Comparison of ENCODE assay signal across 18 cellular contexts in genomic region chr14:64844993-64845536, GRCh38. TPM values are rescaled to one million over a fixed set of nuclear protein-coding genes. Genes with fewer than 3 reads are reported as not detected.
DNase-seq lines count a peak whose midpoint lies in the region; ATAC-seq, FAIRE-seq and TF ChIP-seq lines count a peak whose summit lies in the region.
"Had no signal": no experiment of that assay in that cellular context is flagged by ENCODE, and none has a peak within 500 bp of the region (broad histone marks: within the 10 kb centered on the region; RNA-seq: fewer than 3 reads in every experiment).

No MANE protein-coding gene starts in this region.

- intact Hi-C loops in K562 (cut with micrococcal nuclease) = no loop called here
- intact Hi-C loops in gastrocnemius medialis (cut with DNase I; ENCODE audit: low total_unique reads) = no loop called here

- no peaks in the 10 kb centered on the region for H3K36me3 ChIP-seq in MM.1S (replicated peaks; ENCODE audit: insufficient read depth, low read length)
- H3K36me3 ChIP-seq in K562 (ENCODE audit: control insufficient read depth, insufficient read depth, low read length) = peaks cover 6% of the 10 kb centered on the region; the same call in 1 of the 3 replicates
- no peaks in the 10 kb centered on the region for H3K36me3 ChIP-seq in gastrocnemius medialis
- H3K36me3 ChIP-seq: BE2C, HAP-1 had no signal

- H3K4me1 ChIP-seq in MM.1S (ENCODE audit: low read length) (peaks cover 41% of the 10 kb centered on the region), K562 (replicated peaks in 1 of 2; ENCODE audit: control insufficient read depth in 2 of 2, insufficient read depth in 2 of 2, low read length in 2 of 2) (peaks cover 11 to 64% of the 10 kb centered on the region in 2 experiments; a peak in 3 of 5 replicates), gastrocnemius medialis (peaks cover 89 to 91% of the 10 kb centered on the region in 2 donors)
- H3K4me1 ChIP-seq: BE2C, HAP-1 had no signal

- no peaks in the 10 kb centered on the region for H3K27me3 ChIP-seq in MM.1S (replicated peaks; ENCODE audit: insufficient read depth, low read length)
- no peaks in the 10 kb centered on the region for H3K27me3 ChIP-seq in K562 (ENCODE audit: control insufficient read depth in 2 of 2, insufficient read depth in 2 of 2, low read length in 2 of 2)
- H3K27me3 ChIP-seq in gastrocnemius medialis = no peaks in the 10 kb centered on the region

- H4K20me1 ChIP-seq in MM.1S (ENCODE audit: insufficient read depth, low read length) (no peaks in the 10 kb centered on the region), K562 (replicated peaks; ENCODE audit: control insufficient read depth, insufficient read depth, low read length) (no peaks in the 10 kb centered on the region; the same call in 1 of the 2 replicates)

- H3K4me2 ChIP-seq in MM.1S (ENCODE audit: low read depth, low read length) (0 out of 2 replicates have a peak overlapping the region, but pooled peaks have one; percentile 9), K562 (ENCODE audit: insufficient read depth, low read length) (peak overlapping the region; percentile 69)
- H3K4me2 ChIP-seq: A549 had no signal

- no peak overlapping the region for H2AFZ ChIP-seq in MM.1S (ENCODE audit: low read length)
- H2AFZ ChIP-seq in K562 (ENCODE audit: low read depth, low read length) = no peak overlapping the region

- CTCF ChIA-PET in K562 (lab: Yijun Ruan, JAX; ENCODE audit: low intra/inter-chr PET ratio) = no interaction called here

- 0% methylated on average over 3 of the region's 3 CpGs for WGBS in K562 (ENCODE audit: insufficient coverage, low coverage, missing lambda C conversion rate)

- H3F3A ChIP-seq in MM.1S (ENCODE audit: insufficient read depth, low read length) = 0 out of 2 replicates have a peak, but pooled peaks cover 9% of the 10 kb centered on the region

- TF ChIP-seq CTCF in MM.1S (IDR thresholded peaks at IDR 0.05; ENCODE audit: low read length) (no peak), K562 (IDR thresholded peaks at IDR 0.05 in 2 of 3, conservative IDR thresholded peaks at IDR 0.05 in 1 of 3; ENCODE audit: insufficient read depth in 2 of 3, low read depth in 1 of 3, low read length in 3 of 3) (no peak), gastrocnemius medialis (IDR thresholded peaks at IDR 0.05 in 4 of 5, conservative IDR thresholded peaks at IDR 0.05 in 1 of 5) (no peak), GM13977 (IDR thresholded peaks at IDR 0.05; ENCODE audit: extremely low read depth, insufficient read depth, missing control alignments) (no peak)

- H3K9me2 ChIP-seq in MM.1S (replicated peaks; ENCODE audit: insufficient read depth, low read length) = no peaks in the 10 kb centered on the region

- in situ Hi-C loops in K562 (cut with MboI) (no loop called here), gastrocnemius medialis (cut with MboI; ENCODE audit: low sequenced_read_pairs in 4 of 4) (loop anchor here in 1 of 4 donors (5.0 kb wide), 1 partner anchor 32 kb away; the partner anchor contains the start of gene SPTB), GM13977 (cut with MboI; ENCODE audit: low pct_unique_long_range_greater_than_20kb, low sequenced_read_pairs, unreplicated experiment) (no loop called here)

- H3K9ac ChIP-seq in MM.1S (ENCODE audit: low read length) (no peak overlapping the region), K562 (ENCODE audit: insufficient read depth in 1 of 2, low read depth in 2 of 2, low read length in 2 of 2) (peak overlapping the region in 1 of 2 experiments; percentile 27; a peak in 1 of 4 replicates)

- H3K9me1 ChIP-seq in K562 (ENCODE audit: control insufficient read depth, insufficient read depth, low read length) = no peaks in the 10 kb centered on the region

- BruUV-seq in K562 (replicated peaks; lab: Mats Ljungman, UMichigan) = no TSS peak

- no peaks in the 10 kb centered on the region for H3K9me3 ChIP-seq in MM.1S (replicated peaks; ENCODE audit: insufficient read depth, low read length)
- H3K9me3 ChIP-seq in K562 (replicated peaks; ENCODE audit: control insufficient read depth, insufficient read depth, low read depth, low read length) = no peaks in the 10 kb centered on the region
- no peaks in the 10 kb centered on the region for H3K9me3 ChIP-seq in gastrocnemius medialis
- H3K9me3 ChIP-seq: A549, BE2C, HAP-1 had no signal

- peak; percentile 87 for FAIRE-seq in K562 (lab: Jason Lieb, UNC)
- FAIRE-seq: A549, D721Med, GM12892, H1 had no signal

- TF ChIP-seq POLR2A in K562 (conservative IDR thresholded peaks at IDR 0.05) (no peak), gastrocnemius medialis (IDR thresholded peaks at IDR 0.05) (no peak)

- ATAC-seq in K562 = peak; percentile 40
- ATAC-seq in gastrocnemius medialis = no peak
- ATAC-seq: A549; CD8-positive, alpha-beta T cell had no signal

- TF ChIP-seq EP300 in K562 (IDR thresholded peaks at IDR 0.05; ENCODE audit: low read length) = peak; percentile 80; the same call in 1 of the 2 replicates

- H3K27ac ChIP-seq in MM.1S (ENCODE audit: low read length) = no peak overlapping the region
- peak overlapping the region; percentile 48 for H3K27ac ChIP-seq in K562 (ENCODE audit: extremely low read depth, low read depth, low read length)
- peak overlapping the region; percentile 87 to 99 (median 95) for H3K27ac ChIP-seq in gastrocnemius medialis
- H3K27ac ChIP-seq: A549, C4-2B had no signal

- H3K79me2 ChIP-seq in MM.1S (ENCODE audit: low read length) (no peaks in the 10 kb centered on the region), K562 (ENCODE audit: control insufficient read depth, insufficient read depth, low read length) (peaks cover 91% of the 10 kb centered on the region)

- POLR2A ChIA-PET in K562 (lab: Yijun Ruan, JAX) = interaction anchor here (0.6 to 1.5 kb wide), 4 partner anchors 11 to 18 kb away, joined by 3 to 4 read pairs (median 4); no protein-coding TSS in a partner anchor

- DNase-seq in MM.1S (no peak), OCI-M2 (lab: John Stamatoyannopoulos, UW; ENCODE audit: unreplicated experiment) (peak; percentile 29), K562 (ENCODE audit: extremely low read depth in 1 of 4, low spot score in 3 of 4) (peak; percentile 36 to 73 (median 54)), gastrocnemius medialis (no peak), GM13977 (ENCODE audit: low spot score) (no peak), NCI-H1694 (lab: John Stamatoyannopoulos, UW) (no peak), NCI-H774 (lab: John Stamatoyannopoulos, UW) (no peak)
- DNase-seq: BE2C; CD8-positive, alpha-beta T cell; COR-L47; DND-41; GDM1 had no signal

- H3K4me3 ChIP-seq in MM.1S (ENCODE audit: low read length) = no peak overlapping the region
- no peak overlapping the region; the same call in 1 of the 2 replicates for H3K4me3 ChIP-seq in K562
- no peak overlapping the region for H3K4me3 ChIP-seq in gastrocnemius medialis
- H3K4me3 ChIP-seq: A549, HAP-1 had no signal

- TF ChIP-seq RAD21 in K562 (CRISPR knock-in tag; conservative IDR thresholded peaks at IDR 0.05 in 1 of 2, IDR thresholded peaks at IDR 0.05 in 1 of 2) = no peak

TF ChIP-seq in K562, 482 proteins besides CTCF, POLR2A, EP300 and RAD21 (continues in another document):
- TF ChIP-seq HMBOX1 (IDR thresholded peaks at IDR 0.05) (peak; percentile 46; the same call in 1 of the 2 replicates), GATAD2B (IDR thresholded peaks at IDR 0.05; ENCODE audit: borderline replicate concordance) (peak; percentile 56; the same call in 1 of the 2 replicates), LEF1 (IDR thresholded peaks at IDR 0.05) (0 out of 2 replicates have a peak, but pooled peaks have one; percentile 14), ZNF124 (CRISPR knock-in tag; IDR thresholded peaks at IDR 0.05) (no peak), DPF2 (IDR thresholded peaks at IDR 0.05) (peak; percentile 86), NCOA1 (IDR thresholded peaks at IDR 0.05; ENCODE audit: low read depth) (no peak), NFYB (IDR thresholded peaks at IDR 0.05; ENCODE audit: extremely low read depth, insufficient read length) (no peak), NCOR1 (IDR thresholded peaks at IDR 0.05) (peak; percentile 87), KHSRP (IDR thresholded peaks at IDR 0.05) (no peak)
- TF ChIP-seq, protein P1, sequence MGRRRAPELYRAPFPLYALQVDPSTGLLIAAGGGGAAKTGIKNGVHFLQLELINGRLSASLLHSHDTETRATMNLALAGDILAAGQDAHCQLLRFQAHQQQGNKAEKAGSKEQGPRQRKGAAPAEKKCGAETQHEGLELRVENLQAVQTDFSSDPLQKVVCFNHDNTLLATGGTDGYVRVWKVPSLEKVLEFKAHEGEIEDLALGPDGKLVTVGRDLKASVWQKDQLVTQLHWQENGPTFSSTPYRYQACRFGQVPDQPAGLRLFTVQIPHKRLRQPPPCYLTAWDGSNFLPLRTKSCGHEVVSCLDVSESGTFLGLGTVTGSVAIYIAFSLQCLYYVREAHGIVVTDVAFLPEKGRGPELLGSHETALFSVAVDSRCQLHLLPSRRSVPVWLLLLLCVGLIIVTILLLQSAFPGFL (CRISPR knock-in tag; IDR thresholded peaks at IDR 0.05) = no peak

RNA-seq across cellular contexts. Expression of gene SPTB, which starts 34.6 kb away (rescaled TPM):
- total RNA-seq in K562 (2011; cell fraction: chromatin; rRNA removed; ENCODE audit: low replicate concordance) = 29.4 and 47.6 TPM in 2 replicates
- total RNA-seq in K562 (2011; cell fraction: nucleolus; rRNA removed) = 23.7 and 29.7 TPM in 2 replicates
- total RNA-seq in K562 (2011; cell fraction: nucleoplasm; rRNA removed) = 21.8 and 28.9 TPM in 2 replicates
- total RNA-seq in K562 (2014; rRNA removed) (32.9 and 35.4 TPM in 2 replicates), K562 (2014; rRNA removed; fragmentation: Illumina TruSeq; extraction: Trizol) (9.5 and 11.7 TPM in 2 replicates), K562 (2015; rRNA removed; fragmentation: Illumina TruSeq; extraction: Trizol) (10.1 and 11.3 TPM in 2 replicates), K562 (2021) (40.1 and 45.9 TPM in 2 replicates), gastrocnemius medialis (100 to 1,000 TPM; 123 to 554 (median 266) TPM)
- polyA plus RNA-seq in K562 (2011; rRNA removed) (2.0 and 2.8 TPM in 2 replicates), K562 (2014; fragmentation: Illumina TruSeq; extraction: Trizol) (19.1 and 23.1 TPM in 2 replicates), K562 (2014; fragmentation: Nextera tagmentation; extraction: Ambion mirVana) (under 1 TPM; 0.21 to 0.28 TPM), K562 (2014; rRNA removed) (16.9 and 17.1 TPM in 2 replicates)
- 2.5 and 4.3 TPM in 2 replicates for polyA plus RNA-seq in K562 (2011; cell fraction: cytosol; rRNA removed)
- polyA plus RNA-seq in K562 (2011; cell fraction: nucleus; rRNA removed) = 5.0 and 12.3 TPM in 2 replicates
- 9.6 and 21.1 TPM in 2 replicates for polyA plus RNA-seq in K562 (2012)
- polyA minus RNA-seq in K562 (2011; rRNA and poly(A)+ RNA removed) = 3.7 and 6.3 TPM in 2 replicates
- 15.0 and 16.0 TPM in 2 replicates for polyA minus RNA-seq in K562 (2011; cell fraction: cytosol; rRNA and poly(A)+ RNA removed)
- 4.1 and 4.7 TPM in 2 replicates for polyA minus RNA-seq in K562 (2011; cell fraction: nucleus; rRNA and poly(A)+ RNA removed)
- total RNA-seq: CD8-positive, alpha-beta T cell had no signal

Comparison
In these comparisons a context has a peak if more than half of its experiments do, and no peak if none do; other contexts are left out.
1. DNase-seq: peak in OCI-M2 (single experiment) and K562 (4 of 4); none in MM.1S (single experiment), gastrocnemius medialis (0 of 2), GM13977 (single experiment), NCI-H1694 (single experiment) and NCI-H774 (single experiment).